22 cellular contexts compared by ENCODE assay signal in the genomic region with DNA sequence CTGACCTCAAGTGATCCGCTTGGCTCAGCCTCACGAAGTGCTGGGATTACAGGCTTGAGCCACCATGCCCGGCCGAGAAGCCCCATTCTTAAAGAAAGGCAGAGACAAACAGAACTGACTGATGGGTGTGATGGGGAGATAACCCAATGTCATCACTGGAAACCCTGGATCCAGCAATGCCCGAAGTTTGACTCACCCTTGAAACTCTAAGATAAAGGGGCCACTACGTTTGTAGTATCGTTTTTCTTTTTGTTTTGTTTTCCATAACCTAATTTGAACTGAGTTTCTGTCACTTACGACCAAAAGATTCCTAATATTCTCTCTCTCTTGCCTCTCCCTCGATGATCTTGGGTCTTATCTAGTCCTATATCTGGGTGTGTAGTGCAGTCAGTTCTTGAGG. TPM values are rescaled to one million over a fixed set of nuclear protein-coding genes. Genes with fewer than 3 reads are reported as not detected.
DNase-seq lines count a peak whose midpoint lies in the region; ATAC-seq, FAIRE-seq and TF ChIP-seq lines count a peak whose summit lies in the region.
"Had no signal": no experiment of that assay in that cellular context is flagged by ENCODE, and none has a peak within 500 bp of the region (broad histone marks: within the 10 kb centered on the region; RNA-seq: fewer than 3 reads in every experiment).

No MANE protein-coding gene starts in this region.

- peaks cover 0 to 4% of the 10 kb centered on the region in 2 donors for H3K36me3 Mint-ChIP-seq in activated T-cell treated with anti-CD3 and anti-CD28 coated beads, Interleukin-2, amount 50 U/mL, for 72 hours (ENCODE audit: insufficient read depth in 2 of 2)
- H3K36me3 Mint-ChIP-seq in activated naive CD8-positive, alpha-beta T cell treated with anti-CD3 and anti-CD28 coated beads, Interleukin-2, amount 50 U/mL, for 24 hours (ENCODE audit: low read depth), result no peaks in the 10 kb centered on the region
- no peaks in the 10 kb centered on the region for H3K36me3 Mint-ChIP-seq in type B pancreatic cell
- H3K36me3 Mint-ChIP-seq: CD14-positive monocyte had no signal

- ATAC-seq in activated T-cell treated with anti-CD3 and anti-CD28 coated beads, Interleukin-2, amount 50 U/mL, for 72 hours (replicated peaks in 1 of 2), result peak; percentile 25 to 39
- ATAC-seq in activated naive CD8-positive, alpha-beta T cell treated with anti-CD3 and anti-CD28 coated beads, Interleukin-2, amount 50 U/mL, for 24 hours, result peak; percentile 44
- ATAC-seq in GM18867 (IDR thresholded peaks at IDR 0.05; ENCODE audit: unreplicated experiment), result no peak
- ATAC-seq: gastroesophageal sphincter had no signal

- no TSS peak for BruUV-seq in OCI-LY7 (replicated peaks; lab: Mats Ljungman, UMichigan)

- H2AFZ ChIP-seq in OCI-LY7 (ENCODE audit: low read length), result no peak overlapping the region

- peak overlapping the region; percentile 1; the same call in 1 of the 2 replicates for H3K4me2 ChIP-seq in OCI-LY7 (ENCODE audit: low read length)

- no peaks in the 10 kb centered on the region for H3K9me3 Mint-ChIP-seq in activated T-cell treated with anti-CD3 and anti-CD28 coated beads, Interleukin-2, amount 50 U/mL, for 72 hours
- H3K9me3 Mint-ChIP-seq in activated naive CD8-positive, alpha-beta T cell treated with anti-CD3 and anti-CD28 coated beads, Interleukin-2, amount 50 U/mL, for 24 hours, result no peaks in the 10 kb centered on the region
- peaks cover 8% of the 10 kb centered on the region for H3K9me3 Mint-ChIP-seq in type B pancreatic cell

- no peaks in the 10 kb centered on the region for H4K20me1 ChIP-seq in OCI-LY7 (ENCODE audit: insufficient read depth, low read length)

- H3K4me1 Mint-ChIP-seq in activated T-cell treated with anti-CD3 and anti-CD28 coated beads, Interleukin-2, amount 50 U/mL, for 72 hours (ENCODE audit: low read depth), result peaks cover 88% of the 10 kb centered on the region
- H3K4me1 Mint-ChIP-seq in activated naive CD8-positive, alpha-beta T cell treated with anti-CD3 and anti-CD28 coated beads, Interleukin-2, amount 50 U/mL, for 24 hours, result peaks cover 93% of the 10 kb centered on the region
- H3K4me1 Mint-ChIP-seq in type B pancreatic cell (ENCODE audit: unreplicated experiment), result peaks cover 18% of the 10 kb centered on the region
- H3K4me1 Mint-ChIP-seq: CD14-positive monocyte had no signal

- H3K27ac Mint-ChIP-seq in activated T-cell treated with anti-CD3 and anti-CD28 coated beads, Interleukin-2, amount 50 U/mL, for 72 hours, result peak overlapping the region; percentile 71
- peak overlapping the region; percentile 92 for H3K27ac Mint-ChIP-seq in activated naive CD8-positive, alpha-beta T cell treated with anti-CD3 and anti-CD28 coated beads, Interleukin-2, amount 50 U/mL, for 24 hours
- peak overlapping the region; percentile 46 for H3K27ac Mint-ChIP-seq in type B pancreatic cell
- H3K27ac Mint-ChIP-seq: CD14-positive monocyte had no signal

- POLR2A ChIA-PET in OCI-LY7 (lab: Charles Lee), result interaction anchor here (0.8 to 7.3 kb wide), 5 partner anchors 11 to 58 kb away, joined by 3 to 186 read pairs (median 50); partner anchors contain the start of gene ID3

- H3K4me3 Mint-ChIP-seq in activated T-cell treated with anti-CD3 and anti-CD28 coated beads, Interleukin-2, amount 50 U/mL, for 72 hours, result peak overlapping the region in 1 of 2 donors; percentile 42
- H3K4me3 Mint-ChIP-seq in activated naive CD8-positive, alpha-beta T cell treated with anti-CD3 and anti-CD28 coated beads, Interleukin-2, amount 50 U/mL, for 24 hours, result peak overlapping the region; percentile 12
- H3K4me3 Mint-ChIP-seq in type B pancreatic cell, result no peak overlapping the region

- no peaks in the 10 kb centered on the region for H3K9me3 ChIP-seq in OCI-LY7 (ENCODE audit: low read length)
- no peaks in the 10 kb centered on the region for H3K9me3 ChIP-seq in small intestine (ENCODE audit: control insufficient read depth, low read depth)
- H3K9me3 ChIP-seq: esophagus squamous epithelium, gastroesophageal sphincter, HAP-1, testis had no signal

- H3K27me3 ChIP-seq in small intestine (ENCODE audit: control insufficient read depth in 2 of 2, insufficient read depth in 2 of 2, low read length in 2 of 2), result no peaks in the 10 kb centered on the region
- H3K27me3 ChIP-seq: testis had no signal

- peak overlapping the region; percentile 99 for H3K27ac ChIP-seq in OCI-LY7 (ENCODE audit: low read depth, low read length, poor library complexity, severe bottlenecking)
- no peak overlapping the region for H3K27ac ChIP-seq in small intestine (ENCODE audit: low read depth in 1 of 2, low read length in 1 of 2)
- H3K27ac ChIP-seq: esophagus squamous epithelium, gastroesophageal sphincter, testis had no signal

- no peaks in the 10 kb centered on the region for H3K27me3 Mint-ChIP-seq in activated T-cell treated with anti-CD3 and anti-CD28 coated beads, Interleukin-2, amount 50 U/mL, for 72 hours (ENCODE audit: low read depth)
- H3K27me3 Mint-ChIP-seq in activated naive CD8-positive, alpha-beta T cell treated with anti-CD3 and anti-CD28 coated beads, Interleukin-2, amount 50 U/mL, for 24 hours, result no peaks in the 10 kb centered on the region
- peaks cover 41% of the 10 kb centered on the region for H3K27me3 Mint-ChIP-seq in type B pancreatic cell

- no peaks in the 10 kb centered on the region for H3K9me2 ChIP-seq in OCI-LY7 (ENCODE audit: insufficient read depth, low read length)

- FAIRE-seq in small intestine (lab: Jason Lieb, UNC), result no peak
- FAIRE-seq: kidney, TTC549 had no signal

- H3K4me3 ChIP-seq in OCI-LY7 (ENCODE audit: low read depth, low read length, poor library complexity, severe bottlenecking), result no peak overlapping the region
- no peak overlapping the region for H3K4me3 ChIP-seq in small intestine (ENCODE audit: low read depth in 1 of 2, low read length in 2 of 2)
- H3K4me3 ChIP-seq: esophagus squamous epithelium, gastroesophageal sphincter, HAP-1, lung, testis had no signal

- peaks cover 22% of the 10 kb centered on the region; the same call in 1 of the 2 replicates for H3K79me2 ChIP-seq in OCI-LY7 (ENCODE audit: insufficient read depth, low read depth, low read length)

- H3K4me1 ChIP-seq in OCI-LY7 (ENCODE audit: insufficient read depth, low read length, poor library complexity, severe bottlenecking) (peaks cover 95% of the 10 kb centered on the region), small intestine (ENCODE audit: control insufficient read depth in 2 of 2, insufficient read depth in 1 of 2, low read depth in 1 of 2, low read length in 1 of 2) (no peaks in the 10 kb centered on the region)

- WGBS in small intestine, 3 donors, result 51 to 67% (median 55%) methylated on average over 9 of the region's 9 CpGs

- no peaks in the 10 kb centered on the region for H3K36me3 ChIP-seq in OCI-LY7 (ENCODE audit: insufficient read depth, low read length)
- H3K36me3 ChIP-seq in small intestine (ENCODE audit: control insufficient read depth in 2 of 2, insufficient read depth in 2 of 2, low read length in 2 of 2), result no peaks in the 10 kb centered on the region
- H3K36me3 ChIP-seq: esophagus squamous epithelium, gastroesophageal sphincter, HAP-1 had no signal

- intact Hi-C loops in OCI-LY7 (cut with micrococcal nuclease; ENCODE audit: unreplicated experiment), result no loop called here

- TF ChIP-seq CTCF in OCI-LY7 (conservative IDR thresholded peaks at IDR 0.05; ENCODE audit: low read length), result no peak
- TF ChIP-seq CTCF in type B pancreatic cell (conservative IDR thresholded peaks at IDR 0.05), result no peak

- CTCF ChIA-PET in OCI-LY7 (lab: Charles Lee; ENCODE audit: unreplicated experiment), result no interaction called here

- DNase-seq in activated T-cell treated with anti-CD3 and anti-CD28 coated beads, Interleukin-2, amount 50 U/mL, for 72 hours, result peak; percentile 18 to 36
- DNase-seq in activated T-cell treated with anti-CD3 and anti-CD28 coated beads for 4 hours, result no peak
- DNase-seq in OCI-LY7 (ENCODE audit: low spot score), result peak; percentile 13
- no peak for DNase-seq in activated naive CD8-positive, alpha-beta T cell treated with anti-CD3 and anti-CD28 coated beads, Interleukin-2, amount 50 U/mL, for 24 hours
- no peak for DNase-seq in type B pancreatic cell (ENCODE audit: extremely low spot score, unreplicated experiment)
- no peak for DNase-seq in small intestine
- no peak for DNase-seq in activated gamma-delta T cell (lab: John Stamatoyannopoulos, UW)
- DNase-seq: DMS79; esophagus squamous epithelium; KG1; kidney; NCI-H1694; NCI-H526; stimulated activated CD4-positive, alpha-beta T cell treated with anti-CD3 and anti-CD28 coated beads, Interleukin-12 subunit alpha, Interleukin-12 subunit beta, amount 100 ng/mL, for 4 hours; stimulated activated CD8-positive, alpha-beta memory T cell treated with anti-CD3 and anti-CD28 coated beads, Interleukin-4, amount 100 ng/mL, for 48 hours had no signal

RNA-seq across cellular contexts. Expression of gene ID3, which starts 57.7 kb away (rescaled TPM):
- 10 to 100 TPM; 32.3 to 37.2 TPM for total RNA-seq in activated T-cell treated with anti-CD3 and anti-CD28 coated beads, Interleukin-2, amount 50 U/mL, for 72 hours
- 1,286 and 1,658 TPM in 2 replicates for total RNA-seq in OCI-LY7 (2014; rRNA removed; shearing (Covaris generic))
- total RNA-seq in OCI-LY7 (2022) (621 and 629 TPM in 2 replicates), type B pancreatic cell (ENCODE audit: low replicate concordance) (240 and 495 TPM in 2 replicates)
- 100 to 1,000 TPM in 2 of 3 donors, 10 to 100 TPM in 1; 78.1 to 135 (median 115) TPM for polyA plus RNA-seq in small intestine

Comparison
In these comparisons a context has a peak if more than half of its experiments do, and no peak if none do; other contexts are left out.
1. DNase-seq: peak in activated T-cell treated with anti-CD3 and anti-CD28 coated beads, Interleukin-2, amount 50 U/mL, for 72 hours (2 of 2) and OCI-LY7 (single experiment); none in activated T-cell treated with anti-CD3 and anti-CD28 coated beads for 4 hours (single experiment), activated naive CD8-positive, alpha-beta T cell treated with anti-CD3 and anti-CD28 coated beads, Interleukin-2, amount 50 U/mL, for 24 hours (single experiment), type B pancreatic cell (single experiment), small intestine (single experiment) and activated gamma-delta T cell (single experiment).
2. Peak in every context shown above with its lines, with median percentiles within 50 percentile points of each other: H3K27ac Mint-ChIP-seq.